Comparison of ENCODE assay signal across 8 cellular contexts in genomic region chr7:138979988-138980574, GRCh38. TPM values are rescaled to one million over a fixed set of nuclear protein-coding genes. Genes with fewer than 3 reads are reported as not detected.
DNase-seq lines count a peak whose midpoint lies in the region; ATAC-seq and TF ChIP-seq lines count a peak whose summit lies in the region.

No MANE protein-coding gene starts in this region.

- TF ChIP-seq CTCF in gastroesophageal sphincter (IDR thresholded peaks at IDR 0.05) = no peak

- no peak for TF ChIP-seq EP300 in gastroesophageal sphincter (IDR thresholded peaks at IDR 0.05)

- peak overlapping the region; percentile 68 for H3K4me3 ChIP-seq in SJSA1
- peak overlapping the region; percentile 20 to 68 for H3K4me3 ChIP-seq in gastroesophageal sphincter
- H3K4me3 ChIP-seq in skeletal muscle tissue (ENCODE audit: low read length in 3 of 3) = peak overlapping the region; percentile 63 to 67 (median 63)

- H3K36me3 ChIP-seq in SJSA1 = no peaks in the 10 kb centered on the region
- no peaks in the 10 kb centered on the region for H3K36me3 ChIP-seq in gastroesophageal sphincter
- H3K36me3 ChIP-seq in skeletal muscle tissue (ENCODE audit: control insufficient read depth in 3 of 3, insufficient read depth in 3 of 3, low read length in 3 of 3) = no peaks in the 10 kb centered on the region

- H3K27ac ChIP-seq in SJSA1 (no peak overlapping the region), gastroesophageal sphincter (peak overlapping the region in 1 of 4 donors; percentile 64), skeletal muscle tissue (ENCODE audit: low read depth, low read length) (no peak overlapping the region)

- no peak for TF ChIP-seq POLR2A in gastroesophageal sphincter (IDR thresholded peaks at IDR 0.05)

- H3K27me3 ChIP-seq in SJSA1 (replicated peaks) (peaks cover 6% of the 10 kb centered on the region), gastroesophageal sphincter (no peaks in the 10 kb centered on the region), skeletal muscle tissue (ENCODE audit: control insufficient read depth in 3 of 3, insufficient read depth in 3 of 3, low read length in 3 of 3) (peaks cover 0 to 34% (median 24%) of the 10 kb centered on the region in 3 donors)

- peaks cover 21% of the 10 kb centered on the region for H3K4me1 ChIP-seq in SJSA1 (replicated peaks)
- H3K4me1 ChIP-seq in gastroesophageal sphincter = peaks cover 0 to 22% (median 12%) of the 10 kb centered on the region in 3 donors
- H3K4me1 ChIP-seq in skeletal muscle tissue (ENCODE audit: control insufficient read depth in 3 of 3, insufficient read depth in 3 of 3, low read length in 3 of 3) = peaks cover 12 to 16% (median 13%) of the 10 kb centered on the region in 3 donors

- DNase-seq in DMS53 (lab: John Stamatoyannopoulos, UW) (peak; percentile 36), DMS53 treated with DMSO at 0.1 percent for 48 hours (lab: John Stamatoyannopoulos, UW; ENCODE audit: unreplicated experiment) (no peak), SJSA1 (ENCODE audit: low read depth in 1 of 2, low spot score in 2 of 2) (peak in 1 of 2 experiments; percentile 5), ureter (ENCODE audit: low spot score) (no peak), NCI-H2171 treated with DMSO at 0.1 percent for 48 hours (lab: John Stamatoyannopoulos, UW) (no peak)
- no peak for DNase-seq in activated effector memory CD4-positive, alpha-beta T cell treated with anti-CD3 and anti-CD28 coated beads, Interleukin-2, amount 50 U/mL, for 16 hours

- H3K9me3 ChIP-seq in SJSA1 (replicated peaks) (peaks cover 4% of the 10 kb centered on the region; the same call in 1 of the 2 replicates), gastroesophageal sphincter (no peaks in the 10 kb centered on the region), skeletal muscle tissue (ENCODE audit: control insufficient read depth in 3 of 3, low read length in 3 of 3) (no peaks in the 10 kb centered on the region)

- WGBS in gastroesophageal sphincter (ENCODE audit: low coverage in 1 of 2), 2 donors = 22 to 25% methylated on average over 7 to 9 of the region's 9 CpGs

- ATAC-seq in gastroesophageal sphincter = no peak

- H3K9ac ChIP-seq in skeletal muscle tissue (ENCODE audit: low read depth in 1 of 3, low read length in 3 of 3) = peak overlapping the region in 1 of 3 donors; percentile 63

RNA-seq across cellular contexts. Expression of gene KIAA1549, which starts 1.1 kb away (rescaled TPM):
- total RNA-seq in SJSA1 (2014; rRNA removed; shearing (Covaris generic)) = 0.75 and 0.95 TPM in 2 replicates
- total RNA-seq in gastroesophageal sphincter = 1 to 10 TPM in 3 of 4 donors, under 1 TPM in 1; 0.93 to 3.8 (median 2.0) TPM
- 4.2 TPM for total RNA-seq in skeletal muscle tissue
- 6.3 TPM for total RNA-seq in ureter

RNA-seq across cellular contexts. Expression of gene ZC3HAV1L, which starts 55.8 kb away (rescaled TPM):
- 7.5 and 15.2 TPM in 2 replicates for total RNA-seq in SJSA1 (2014; rRNA removed; shearing (Covaris generic))
- 10 to 100 TPM in 2 of 4 donors, 1 to 10 TPM in 2; 7.3 to 12.4 (median 10.2) TPM for total RNA-seq in gastroesophageal sphincter
- total RNA-seq in skeletal muscle tissue = 16.7 TPM
- total RNA-seq in ureter = 16.2 TPM
